In the genomic region with DNA sequence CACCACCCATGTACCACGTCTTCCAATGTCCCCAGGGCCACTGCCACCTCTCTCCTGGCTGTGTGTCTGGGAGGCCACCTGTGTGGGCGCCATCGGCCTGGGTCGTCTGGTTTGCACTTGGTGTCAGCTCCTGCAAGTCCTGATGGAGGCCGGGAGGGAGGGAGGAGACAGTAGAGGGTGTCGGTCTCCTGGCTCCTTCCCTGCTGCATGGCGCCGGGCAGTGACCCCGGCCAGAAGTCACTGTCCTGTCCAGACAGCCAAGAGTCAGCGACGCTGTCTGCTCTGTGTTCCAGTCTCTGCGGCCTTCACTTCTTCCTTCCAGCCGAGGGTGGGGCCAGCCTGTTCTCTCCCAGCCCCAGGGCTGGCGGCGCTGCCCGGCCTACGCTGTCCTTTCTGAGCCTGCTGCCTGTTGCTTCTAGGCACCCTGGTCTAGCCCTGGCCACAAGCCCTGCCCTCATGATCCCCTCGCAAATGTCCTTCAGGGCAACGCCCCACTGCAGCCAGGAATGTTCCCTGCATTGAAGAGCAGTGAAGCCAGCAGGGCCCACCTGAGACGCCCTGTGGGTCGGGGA, we compare ENCODE assay signal across 24 cellular contexts. TPM values are rescaled to one million over a fixed set of nuclear protein-coding genes. Genes with fewer than 3 reads are reported as not detected.
A peak's percentile ranks its signal among the peaks of the same experiment; 100 is the strongest.
DNase-seq lines count a peak whose midpoint lies in the region; ATAC-seq and TF ChIP-seq lines count a peak whose summit lies in the region.
"Had no signal": no experiment of that assay in that cellular context is flagged by ENCODE, and none has a peak within 500 bp of the region (broad histone marks: within the 10 kb centered on the region; RNA-seq: fewer than 3 reads in every experiment).

No MANE protein-coding gene starts in this region.

- H2AFZ ChIP-seq in PC-9, result no peak overlapping the region

- peaks cover 62% of the 10 kb centered on the region for H3F3A ChIP-seq in PC-9 (ENCODE audit: insufficient read depth, low read depth)

- intact Hi-C loops in PC-9 (cut with micrococcal nuclease; ENCODE audit: unreplicated experiment) (loop anchor here (2.0 to 10.0 kb wide), 4 partner anchors 98 to 376 kb away; a partner anchor contains a TSS), left colon (cut with DNase I, micrococcal nuclease) (no loop called here), posterior vena cava (cut with DNase I) (no loop called here)

- CTCF ChIA-PET in PC-9 (lab: Charles Lee), result interaction anchor here (0.6 kb wide), 1 partner anchor 225 kb away, joined by 4 read pairs; no protein-coding TSS in a partner anchor

- peak; percentile 30 for ATAC-seq in left colon
- ATAC-seq in HG02840 (IDR thresholded peaks at IDR 0.05; ENCODE audit: low FRiP score, unreplicated experiment), result no peak
- no peak for ATAC-seq in GM18498 (IDR thresholded peaks at IDR 0.05; ENCODE audit: unreplicated experiment)
- no peak for ATAC-seq in GM21723 (IDR thresholded peaks at IDR 0.05; ENCODE audit: unreplicated experiment)

- no peaks in the 10 kb centered on the region for H3K9me3 ChIP-seq in PC-9 (ENCODE audit: insufficient read depth, low read depth)
- H3K9me3 ChIP-seq: BLaER1 treated with 17β-estradiol and CSF1 and Interleukin-3, amounts not matched to agents 10 nM and 100 nM; prostate gland; SJSA1 had no signal

- H3K4me3 ChIP-seq in PC-9, result no peak overlapping the region
- H3K4me3 ChIP-seq: BLaER1 treated with 17β-estradiol and CSF1 and Interleukin-3, amounts not matched to agents 10 nM and 100 nM; dorsolateral prefrontal cortex; prostate gland; SJSA1 had no signal

- H3K27ac ChIP-seq in PC-9, result peak overlapping the region; percentile 17; the same call in 1 of the 2 replicates
- H3K27ac ChIP-seq: BLaER1 treated with 17β-estradiol and CSF1 and Interleukin-3, amounts not matched to agents 10 nM and 100 nM; dorsolateral prefrontal cortex; epithelial cell of prostate; KMS-11; SJSA1 had no signal

- H4K20me1 ChIP-seq in PC-9 (ENCODE audit: insufficient read depth), result no peaks in the 10 kb centered on the region

- H3K27me3 ChIP-seq in PC-9 (ENCODE audit: insufficient read depth, low read depth), result no peaks in the 10 kb centered on the region
- H3K27me3 ChIP-seq: BLaER1 treated with 17β-estradiol and CSF1 and Interleukin-3, amounts not matched to agents 10 nM and 100 nM; dorsolateral prefrontal cortex; SJSA1 had no signal

- in situ Hi-C loops in ACHN (cut with HindIII; ENCODE audit: low pct_ligation_motif_present, low pct_unique_long_range_greater_than_20kb, low sequenced_read_pairs), result no loop called here

- POLR2A ChIA-PET in PC-9 (lab: Charles Lee; ENCODE audit: unreplicated experiment), result interaction anchor here (0.6 kb wide), 1 partner anchor 94 kb away, joined by 3 read pairs; no protein-coding TSS in a partner anchor

- TF ChIP-seq CTCF in PC-9 (conservative IDR thresholded peaks at IDR 0.05), result no peak

- peak overlapping the region; percentile 39 for H3K4me2 ChIP-seq in PC-9
- H3K4me2 ChIP-seq: KMS-11 had no signal

- no peaks in the 10 kb centered on the region for H3K79me2 ChIP-seq in PC-9 (ENCODE audit: low read depth)

- peaks cover 77% of the 10 kb centered on the region for H3K4me1 ChIP-seq in PC-9 (replicated peaks; ENCODE audit: insufficient read depth)

- H3K9me2 ChIP-seq in PC-9 (ENCODE audit: insufficient read depth), result no peaks in the 10 kb centered on the region

- DNase-seq in ACHN (peak; percentile 27), PC-9 (peak; percentile 36 to 60), left colon (peak in 1 of 2 donors; percentile 53), posterior vena cava (ENCODE audit: low spot score) (peak; percentile 80), putamen (ENCODE audit: low spot score) (no peak)
- DNase-seq: activated CD4-positive, alpha-beta T cell treated with anti-CD3 and anti-CD28 coated beads, Interleukin-2, amount 50 U/mL, for 4 hours; DMS153; GDM1; NCI-H1048; NCI-H2029; nephron progenitor cell; stimulated activated CD4-positive, alpha-beta T cell treated with anti-CD3 and anti-CD28 coated beads, Interleukin-4, amount 100 ng/mL, for 4 hours had no signal

- BruUV-seq in PC-9 (replicated peaks; lab: Mats Ljungman, UMichigan), result TSS peak; percentile 40

- H3K36me3 ChIP-seq in PC-9 (ENCODE audit: low read depth), result no peaks in the 10 kb centered on the region
- H3K36me3 ChIP-seq: BLaER1 treated with 17β-estradiol and CSF1 and Interleukin-3, amounts not matched to agents 10 nM and 100 nM; prostate gland; SJSA1 had no signal

RNA-seq across cellular contexts. Expression of a gene that starts 13.0 kb away (rescaled TPM):
- total RNA-seq in PC-9 (2021), result 0.52 and 0.78 TPM in 2 replicates
- total RNA-seq in left colon, result not detected
- total RNA-seq in posterior vena cava, result not detected
- total RNA-seq: frontal cortex; HT-29; T-helper 1 cell treated with Interleukin-12 subunit alpha and Interleukin-12 subunit beta and Interleukin-4 antibody, amounts not matched to agents 30 ng/mL and 1 ng/mL, for 36 hours had no signal

RNA-seq across cellular contexts. Expression of a gene that starts 13.7 kb away (rescaled TPM):
- 203 and 209 TPM in 2 replicates for total RNA-seq in PC-9 (2021)
- total RNA-seq in left colon, result 10 to 100 TPM; 75.5 to 85.2 TPM
- 10 to 100 TPM; 81.1 to 89.3 TPM for total RNA-seq in posterior vena cava

RNA-seq across cellular contexts. Expression of a gene that starts 23.5 kb away (rescaled TPM):
- total RNA-seq in PC-9 (2021), result 0.38 and 1.7 TPM in 2 replicates
- 10 to 100 TPM; 13.5 to 27.4 TPM for total RNA-seq in left colon
- total RNA-seq in posterior vena cava, result 1 to 10 TPM; 1.0 to 2.5 TPM
- total RNA-seq: T-helper 1 cell treated with Interleukin-12 subunit alpha and Interleukin-12 subunit beta and Interleukin-4 antibody, amounts not matched to agents 30 ng/mL and 1 ng/mL, for 36 hours had no signal

RNA-seq across cellular contexts. Expression of a gene that starts 52.2 kb away (rescaled TPM):
- 291 and 366 TPM in 2 replicates for total RNA-seq in PC-9 (2021)
- total RNA-seq in left colon, result 10 to 100 TPM; 14.9 to 40.8 TPM
- total RNA-seq in posterior vena cava, result 100 to 1,000 TPM in 1 of 2 donors, 10 to 100 TPM in 1; 71.4 to 112 TPM
